14 cellular contexts compared by ENCODE assay signal in genomic region chr1:213123532-213123931, GRCh38.
DNase-seq lines count a peak whose midpoint lies in the region; ATAC-seq and TF ChIP-seq lines count a peak whose summit lies in the region.
"Had no signal": no experiment of that assay in that cellular context is flagged by ENCODE, and none has a peak within 500 bp of the region (broad histone marks: within the 10 kb centered on the region; RNA-seq: fewer than 3 reads in every experiment).

No MANE protein-coding gene starts in this region.

- H3K4me3 ChIP-seq in mucosa of descending colon (no peak overlapping the region), aorta (ENCODE audit: low read length in 2 of 2) (no peak overlapping the region)
- H3K4me3 ChIP-seq: ascending aorta, BLaER1 had no signal

- TF ChIP-seq CTCF in mucosa of descending colon (IDR thresholded peaks at IDR 0.05), result no peak

- H3K9me3 ChIP-seq in mucosa of descending colon (no peaks in the 10 kb centered on the region), aorta (ENCODE audit: control insufficient read depth, low read length) (no peaks in the 10 kb centered on the region)
- H3K9me3 ChIP-seq: ascending aorta, BLaER1 had no signal

- 63 to 65% methylated on average over 2 of the region's 2 CpGs for WGBS in aorta, 2 donors

- no peaks in the 10 kb centered on the region for H3K36me3 ChIP-seq in mucosa of descending colon (ENCODE audit: low read depth)
- no peaks in the 10 kb centered on the region for H3K36me3 ChIP-seq in aorta (ENCODE audit: control insufficient read depth in 1 of 2, insufficient read depth in 2 of 2, low read length in 1 of 2)
- H3K36me3 ChIP-seq: ascending aorta, BLaER1 had no signal

- DNase-seq in AG20443 (ENCODE audit: low spot score), result peak; percentile 14
- DNase-seq in NCI-H146 (lab: John Stamatoyannopoulos, UW), result peak; percentile 82
- DNase-seq in dermis blood vessel endothelial cell, result peak; percentile 73
- no peak for DNase-seq in mucosa of descending colon
- DNase-seq in aorta, result no peak
- DNase-seq in globus pallidus (ENCODE audit: low spot score), result no peak
- no peak for DNase-seq in KG1 (lab: John Stamatoyannopoulos, UW)
- DNase-seq: erythroblast, kidney, NCI-H187 treated with DMSO at 0.1 percent for 48 hours had no signal

- no peaks in the 10 kb centered on the region for H3K27me3 ChIP-seq in aorta (ENCODE audit: control insufficient read depth in 1 of 2, insufficient read depth in 2 of 2, low read length in 1 of 2)
- H3K27me3 ChIP-seq: ascending aorta, BLaER1 had no signal

- H3K27ac ChIP-seq in aorta (ENCODE audit: low read depth in 1 of 2, low read length in 2 of 2), result no peak overlapping the region
- H3K27ac ChIP-seq: ascending aorta, BLaER1, parathyroid adenoma had no signal

- intact Hi-C loops in mucosa of descending colon (cut with DNase I, micrococcal nuclease), result no loop called here
- intact Hi-C loops in aorta (cut with DNase I), result loop anchor here in 1 of 2 donors (5.0 kb wide), 1 partner anchor 124 kb away; no protein-coding TSS in a partner anchor

- peak; percentile 15 for ATAC-seq in mucosa of descending colon
- ATAC-seq in aorta (ENCODE audit: low FRiP score), result no peak
- no peak for ATAC-seq in HG03135 (IDR thresholded peaks at IDR 0.05; ENCODE audit: unreplicated experiment)

- H3K4me1 ChIP-seq in mucosa of descending colon (ENCODE audit: low read depth), result no peaks in the 10 kb centered on the region
- peaks cover 0 to 3% of the 10 kb centered on the region in 2 donors for H3K4me1 ChIP-seq in aorta (ENCODE audit: control insufficient read depth in 1 of 2, insufficient read depth in 2 of 2, low read length in 2 of 2)
- H3K4me1 ChIP-seq: BLaER1, parathyroid adenoma had no signal

Comparison
In these comparisons a context has a peak if more than half of its experiments do, and no peak if none do; other contexts are left out.
1. DNase-seq: peak in AG20443 (single experiment), NCI-H146 (single experiment) and dermis blood vessel endothelial cell (single experiment); none in mucosa of descending colon (0 of 3), aorta (0 of 2), globus pallidus (single experiment) and KG1 (single experiment).